ENCODE assay signal across 23 cellular contexts in genomic region chr11:122198291-122198983, GRCh38.
DNase-seq lines count a peak whose midpoint lies in the region; ATAC-seq, FAIRE-seq and TF ChIP-seq lines count a peak whose summit lies in the region.
"Had no signal": no experiment of that assay in that cellular context is flagged by ENCODE, and none has a peak within 500 bp of the region (broad histone marks: within the 10 kb centered on the region; RNA-seq: fewer than 3 reads in every experiment).

No MANE protein-coding gene starts in this region.

- no peaks in the 10 kb centered on the region for H3K79me1 ChIP-seq in neuronal stem cell (ENCODE audit: low read depth, low read length)

- no peaks in the 10 kb centered on the region for H3K36me3 ChIP-seq in PC-9 (ENCODE audit: low read depth)
- no peaks in the 10 kb centered on the region for H3K36me3 ChIP-seq in sigmoid colon
- no peaks in the 10 kb centered on the region for H3K36me3 ChIP-seq in neuronal stem cell (replicated peaks in 1 of 2; ENCODE audit: control insufficient read depth in 2 of 2, insufficient read depth in 2 of 2, low read length in 2 of 2)
- H3K36me3 ChIP-seq: spleen had no signal

- H3K27me3 ChIP-seq in PC-9 (ENCODE audit: insufficient read depth, low read depth) (no peaks in the 10 kb centered on the region), dorsolateral prefrontal cortex (no peaks in the 10 kb centered on the region), sigmoid colon (no peaks in the 10 kb centered on the region), neuronal stem cell (ENCODE audit: control insufficient read depth in 3 of 3, insufficient read depth in 3 of 3, low read depth in 1 of 3, low read length in 3 of 3) (no peaks in the 10 kb centered on the region)

- no peak overlapping the region for H2BK5ac ChIP-seq in neuronal stem cell (ENCODE audit: low read length)

- no peak overlapping the region for H2AK5ac ChIP-seq in neuronal stem cell (ENCODE audit: low read depth, low read length)

- intact Hi-C loops in PC-9 (cut with micrococcal nuclease; ENCODE audit: unreplicated experiment) (no loop called here), dorsolateral prefrontal cortex (cut with DNase I) (loop anchor here in 1 of 2 donors (5.0 kb wide), 1 partner anchor 176 kb away; no protein-coding TSS in a partner anchor), sigmoid colon (cut with DNase I) (no loop called here)

- no peak overlapping the region for H3K18ac ChIP-seq in neuronal stem cell (ENCODE audit: low read length)

- POLR2A ChIA-PET in A549 (lab: Yijun Ruan, JAX) (no interaction called here), PC-9 (lab: Charles Lee; ENCODE audit: unreplicated experiment) (no interaction called here)

- BruUV-seq in PC-9 (replicated peaks; lab: Mats Ljungman, UMichigan): no TSS peak

- no peak overlapping the region for H2AFZ ChIP-seq in PC-9
- H2AFZ ChIP-seq in neuronal stem cell (ENCODE audit: low read length): no peak overlapping the region

- no peaks in the 10 kb centered on the region for H3K9me3 Mint-ChIP-seq in osteocyte (ENCODE audit: unreplicated experiment)
- H3K9me3 Mint-ChIP-seq: activated T-cell treated with anti-CD3 and anti-CD28 coated beads, Interleukin-2, amount 50 U/mL, for 24 hours; CD14-positive monocyte had no signal

- H3K36me3 Mint-ChIP-seq in osteocyte (ENCODE audit: unreplicated experiment): no peaks in the 10 kb centered on the region
- H3K36me3 Mint-ChIP-seq: CD14-positive monocyte, IgD-negative memory B cell had no signal

- H3K4me3 Mint-ChIP-seq in osteocyte (ENCODE audit: unreplicated experiment): no peak overlapping the region
- H3K4me3 Mint-ChIP-seq: activated T-cell treated with anti-CD3 and anti-CD28 coated beads, Interleukin-2, amount 50 U/mL, for 24 hours; CD14-positive monocyte; IgD-negative memory B cell had no signal

- H3K4ac ChIP-seq in neuronal stem cell (ENCODE audit: low read length): no peak overlapping the region

- H3K4me2 ChIP-seq in A549 (peak overlapping the region; percentile 88; the same call in 2 of the 3 replicates), PC-9 (peak overlapping the region; percentile 62), neuronal stem cell (ENCODE audit: insufficient read depth, low read length, poor library complexity, severe bottlenecking) (no peak overlapping the region)

- no peak for FAIRE-seq in A549 (lab: Jason Lieb, UNC)
- FAIRE-seq: kidney had no signal

- peak overlapping the region; percentile 91 for H3K27ac Mint-ChIP-seq in osteocyte (ENCODE audit: unreplicated experiment)
- H3K27ac Mint-ChIP-seq: activated T-cell treated with anti-CD3 and anti-CD28 coated beads, Interleukin-2, amount 50 U/mL, for 24 hours; CD14-positive monocyte; IgD-negative memory B cell had no signal

- H3K9ac ChIP-seq in neuronal stem cell (ENCODE audit: low read depth, low read length, poor library complexity): no peak overlapping the region

- CTCF ChIA-PET in A549 (lab: Yijun Ruan, JAX) (interaction anchor here (0.7 to 1.2 kb wide), 3 partner anchors 42 to 543 kb away, joined by 3 read pairs; no protein-coding TSS in a partner anchor), PC-9 (lab: Charles Lee) (no interaction called here)

- H3K23ac ChIP-seq in neuronal stem cell (ENCODE audit: low read depth, low read length, poor library complexity): no peak overlapping the region

- no peak overlapping the region for H2BK12ac ChIP-seq in neuronal stem cell (ENCODE audit: low read length)

- no peak overlapping the region for H4K8ac ChIP-seq in neuronal stem cell (ENCODE audit: low read depth, low read length)

- H3K27me3 Mint-ChIP-seq in osteocyte (ENCODE audit: unreplicated experiment): no peaks in the 10 kb centered on the region

- TF ChIP-seq CTCF in A549 (IDR thresholded peaks at IDR 0.05) (no peak), PC-9 (conservative IDR thresholded peaks at IDR 0.05) (no peak), dorsolateral prefrontal cortex (IDR thresholded peaks at IDR 0.05 in 54 of 56, conservative IDR thresholded peaks at IDR 0.05 in 2 of 56; ENCODE audit: low read depth in 1 of 56, partially characterized antibody in 56 of 56) (no peak), osteocyte (IDR thresholded peaks at IDR 0.05) (no peak), sigmoid colon (IDR thresholded peaks at IDR 0.05) (no peak), omental fat pad (IDR thresholded peaks at IDR 0.05) (no peak)

- TF ChIP-seq RAD21 in A549 (conservative IDR thresholded peaks at IDR 0.05 in 1 of 2, IDR thresholded peaks at IDR 0.05 in 1 of 2): no peak

- H4K20me1 ChIP-seq in PC-9 (ENCODE audit: insufficient read depth): no peaks in the 10 kb centered on the region

- H3K79me2 ChIP-seq in PC-9 (ENCODE audit: low read depth): no peaks in the 10 kb centered on the region

- no peak for TF ChIP-seq POLR2A in A549 (IDR thresholded peaks at IDR 0.05; ENCODE audit: low read length)
- no peak for TF ChIP-seq POLR2A in sigmoid colon (IDR thresholded peaks at IDR 0.05)

- H3K9me2 ChIP-seq in PC-9 (ENCODE audit: insufficient read depth): no peaks in the 10 kb centered on the region

- DNase-seq in A549 (ENCODE audit: low read depth in 1 of 2, low spot score in 1 of 2) (no peak), PC-9 (no peak), dorsolateral prefrontal cortex (no peak), osteocyte (ENCODE audit: extremely low spot score, unreplicated experiment) (no peak), sigmoid colon (no peak), COLO829 (ENCODE audit: low spot score) (no peak), omental fat pad (ENCODE audit: low spot score) (no peak), neuronal stem cell (ENCODE audit: low spot score) (no peak)
- DNase-seq: activated CD8-positive, alpha-beta memory T cell treated with anti-CD3 and anti-CD28 coated beads for 24 hours; activated T-cell treated with anti-CD3 and anti-CD28 coated beads, Interleukin-2, amount 50 U/mL, for 24 hours; amniotic stem cell; caudate nucleus; kidney; NCI-H2171; NCI-H524 treated with DMSO at 0.1 percent for 48 hours; Right ventricle myocardium superior; spleen; stimulated activated CD4-positive, alpha-beta T cell treated with anti-CD3 and anti-CD28 coated beads, Interleukin-4, amount 100 ng/mL, for 24 hours; stimulated activated naive CD8-positive, alpha-beta T cell treated with anti-CD3 and anti-CD28 coated beads, Interleukin-15, Interleukin-2, amounts not matched to agents 100 U/mL and 50 U/mL, for 24 hours; trophoblast cell had no signal

- 91% methylated on average over 7 of the region's 7 CpGs for WGBS in A549 (ENCODE audit: missing lambda C conversion rate)
- 89 to 90% methylated on average over 7 of the region's 7 CpGs for WGBS in sigmoid colon, 2 donors
- WGBS in neuronal stem cell (ENCODE audit: extremely low coverage in 2 of 2, insufficient read length in 2 of 2, insufficient replicate concordance in 1 of 2), 2 donors: no CpG with 5 or more reads among the region's 7 CpGs

- H3K9me3 ChIP-seq in A549 (no peaks in the 10 kb centered on the region), PC-9 (ENCODE audit: insufficient read depth, low read depth) (peaks cover 26% of the 10 kb centered on the region), sigmoid colon (no peaks in the 10 kb centered on the region), neuronal stem cell (replicated peaks in 1 of 2; ENCODE audit: control insufficient read depth in 2 of 2, insufficient read depth in 1 of 2, low read depth in 1 of 2, low read length in 2 of 2) (no peaks in the 10 kb centered on the region)
- H3K9me3 ChIP-seq: spleen had no signal

- TF ChIP-seq EP300 in A549 (IDR thresholded peaks at IDR 0.05): no peak
- no peak for TF ChIP-seq EP300 in sigmoid colon (IDR thresholded peaks at IDR 0.05)

- no peak overlapping the region for H2BK15ac ChIP-seq in neuronal stem cell (ENCODE audit: low read length)

- ATAC-seq in A549: no peak
- no peak for ATAC-seq in omental fat pad (ENCODE audit: low FRiP score)
- ATAC-seq: stimulated activated naive CD8-positive, alpha-beta T cell treated with anti-CD3 and anti-CD28 coated beads, Interleukin-15, Interleukin-2, amounts not matched to agents 100 U/mL and 50 U/mL, for 24 hours had no signal

- peak overlapping the region; percentile 83 to 85 for H3K27ac ChIP-seq in A549
- H3K27ac ChIP-seq in PC-9: peak overlapping the region; percentile 85
- H3K27ac ChIP-seq in dorsolateral prefrontal cortex: peak overlapping the region in 41 of 59 donors; percentile 0 to 80 (median 46)
- peak overlapping the region in 2 of 4 donors; percentile 5 to 55 for H3K27ac ChIP-seq in sigmoid colon
- H3K27ac ChIP-seq in neuronal stem cell (replicated peaks; ENCODE audit: low read length): no peak overlapping the region
- H3K27ac ChIP-seq: spleen had no signal

- peaks cover 70% of the 10 kb centered on the region for H3K4me1 ChIP-seq in A549
- peaks cover 47% of the 10 kb centered on the region for H3K4me1 ChIP-seq in PC-9 (replicated peaks; ENCODE audit: insufficient read depth)
- H3K4me1 ChIP-seq in sigmoid colon: peaks cover 0 to 41% (median 18%) of the 10 kb centered on the region in 4 donors
- peaks cover 0 to 4% of the 10 kb centered on the region in 2 donors for H3K4me1 ChIP-seq in neuronal stem cell (ENCODE audit: control insufficient read depth in 2 of 2, insufficient read depth in 1 of 2, low read depth in 1 of 2, low read length in 2 of 2)

- H3K4me1 Mint-ChIP-seq in osteocyte (ENCODE audit: unreplicated experiment): peaks cover 67% of the 10 kb centered on the region
- H3K4me1 Mint-ChIP-seq: IgD-negative memory B cell had no signal

- H3K4me3 ChIP-seq in A549 (no peak overlapping the region), PC-9 (no peak overlapping the region), dorsolateral prefrontal cortex (peak overlapping the region in 2 of 59 donors; percentile 2 to 11), sigmoid colon (no peak overlapping the region), neuronal stem cell (ENCODE audit: low read length in 2 of 2) (no peak overlapping the region)
- H3K4me3 ChIP-seq: lung, spleen had no signal

- H2BK120ac ChIP-seq in neuronal stem cell (ENCODE audit: low read depth, low read length): no peak overlapping the region

- peaks cover 25% of the 10 kb centered on the region for H3F3A ChIP-seq in PC-9 (ENCODE audit: insufficient read depth, low read depth)

- H4K91ac ChIP-seq in neuronal stem cell (ENCODE audit: low read depth, low read length, poor library complexity): no peak overlapping the region

- no peak overlapping the region for H3K14ac ChIP-seq in neuronal stem cell (ENCODE audit: low read length)

TF ChIP-seq in A549, 52 proteins besides CTCF, POLR2A, EP300 and RAD21 (continues in another document):
- no peak for TF ChIP-seq USF2 (IDR thresholded peaks at IDR 0.05)
- TF ChIP-seq HEYL (CRISPR knock-in tag; IDR thresholded peaks at IDR 0.05): no peak
